1 cellular context compared by ENCODE assay signal in genomic region chr11:46075168-46075567, GRCh38.
TF ChIP-seq lines count a peak whose summit lies in the region.

No MANE protein-coding gene starts in this region.

TF ChIP-seq in K562, 482 proteins besides CTCF, POLR2A, EP300 and RAD21 (continued from another document and continues in another):
- no peak for TF ChIP-seq FOXO4 (CRISPR knock-in tag; IDR thresholded peaks at IDR 0.05)
- no peak for TF ChIP-seq SMARCB1 (IDR thresholded peaks at IDR 0.05; ENCODE audit: insufficient read length, low read depth)
- TF ChIP-seq PTRF (tag; IDR thresholded peaks at IDR 0.05), result no peak
- no peak for TF ChIP-seq ZNF217 (CRISPR knock-in tag; IDR thresholded peaks at IDR 0.05)
- no peak for TF ChIP-seq STAT5B (CRISPR knock-in tag; IDR thresholded peaks at IDR 0.05)
- no peak for TF ChIP-seq IRF2 (CRISPR knock-in tag; IDR thresholded peaks at IDR 0.05)
- TF ChIP-seq GTF2F1 (IDR thresholded peaks at IDR 0.05; ENCODE audit: low read depth, low read length), result no peak
- peak; percentile 81 for TF ChIP-seq TAL1 (IDR thresholded peaks at IDR 0.05)
- no peak for TF ChIP-seq ZNF134 (CRISPR knock-in tag; conservative IDR thresholded peaks at IDR 0.05)
- TF ChIP-seq RBM14 (IDR thresholded peaks at IDR 0.05; ENCODE audit: borderline replicate concordance, insufficient read depth, low read depth, low read length), result no peak
- no peak for TF ChIP-seq NFATC3 (IDR thresholded peaks at IDR 0.05)
- TF ChIP-seq ZSCAN32 (CRISPR knock-in tag; IDR thresholded peaks at IDR 0.05), result no peak
- TF ChIP-seq ZNF12 (CRISPR knock-in tag; IDR thresholded peaks at IDR 0.05), result no peak
- TF ChIP-seq SMAD2 (IDR thresholded peaks at IDR 0.05; ENCODE audit: low read depth, low read length), result no peak
- peak; percentile 93 for TF ChIP-seq MITF (IDR thresholded peaks at IDR 0.05)
- no peak for TF ChIP-seq ZNF639 (CRISPR knock-in tag; conservative IDR thresholded peaks at IDR 0.05 in 1 of 2, IDR thresholded peaks at IDR 0.05 in 1 of 2)
- TF ChIP-seq TEAD4 (IDR thresholded peaks at IDR 0.05; ENCODE audit: low read length), result peak; percentile 88
- no peak for TF ChIP-seq TEAD4 (CRISPR knock-in tag; IDR thresholded peaks at IDR 0.05; ENCODE audit: borderline replicate concordance)
- TF ChIP-seq LCOR (CRISPR knock-in tag; IDR thresholded peaks at IDR 0.05), result peak; percentile 73
- TF ChIP-seq ZNF696 (CRISPR knock-in tag; conservative IDR thresholded peaks at IDR 0.05), result no peak
- TF ChIP-seq ZBTB1 (CRISPR knock-in tag; IDR thresholded peaks at IDR 0.05; ENCODE audit: borderline replicate concordance, low read depth), result no peak
- no peak for TF ChIP-seq HMG20A (CRISPR knock-in tag; conservative IDR thresholded peaks at IDR 0.05)
- TF ChIP-seq KLF13 (tag; IDR thresholded peaks at IDR 0.05; ENCODE audit: borderline replicate concordance, low read depth), result no peak
- TF ChIP-seq STAG1 (CRISPR knock-in tag; IDR thresholded peaks at IDR 0.05; ENCODE audit: borderline replicate concordance), result no peak
- no peak for TF ChIP-seq DLX4 (CRISPR knock-in tag; IDR thresholded peaks at IDR 0.05)
- no peak for TF ChIP-seq NCOA2 (IDR thresholded peaks at IDR 0.05; ENCODE audit: partially characterized antibody in 2 of 2)
- TF ChIP-seq BHLHE40 (IDR thresholded peaks at IDR 0.05; ENCODE audit: low read length), result peak; percentile 87
- peak; percentile 49 to 77; a peak in 3 of 4 replicates for TF ChIP-seq MNT (conservative IDR thresholded peaks at IDR 0.05)
- no peak for TF ChIP-seq CREBBP (IDR thresholded peaks at IDR 0.05; ENCODE audit: low read depth, low read length)
- TF ChIP-seq ETV5 (CRISPR knock-in tag; IDR thresholded peaks at IDR 0.05; ENCODE audit: low read depth), result no peak
- peak in 1 of 2 experiments; percentile 77; a peak in 2 of 4 replicates for TF ChIP-seq HDAC1 (IDR thresholded peaks at IDR 0.05)
- TF ChIP-seq HINFP (tag; conservative IDR thresholded peaks at IDR 0.05; ENCODE audit: low read depth), result no peak
- no peak for TF ChIP-seq ELF1 (tag; IDR thresholded peaks at IDR 0.05)
- no peak for TF ChIP-seq YBX1 (IDR thresholded peaks at IDR 0.05)
- no peak for TF ChIP-seq CBFB (CRISPR knock-in tag; IDR thresholded peaks at IDR 0.05)
- TF ChIP-seq NR2C1 (IDR thresholded peaks at IDR 0.05), result no peak
- no peak for TF ChIP-seq NR2C1 (tag; IDR thresholded peaks at IDR 0.05)
- no peak for TF ChIP-seq SETDB1 (IDR thresholded peaks at IDR 0.05; ENCODE audit: low read length)
- 0 out of 2 replicates have a peak, but pooled peaks have one; percentile 40 for TF ChIP-seq NCOA1 (IDR thresholded peaks at IDR 0.05; ENCODE audit: low read depth)
- no peak for TF ChIP-seq MBD2 (IDR thresholded peaks at IDR 0.05; ENCODE audit: borderline replicate concordance, low read depth)
- no peak for TF ChIP-seq ZNF143 (CRISPR knock-in tag; IDR thresholded peaks at IDR 0.05)
- 0 out of 3 replicates have a peak, but pooled peaks of 1 of the 2 experiments have one; percentile 34 for TF ChIP-seq CBX3 (IDR thresholded peaks at IDR 0.05; ENCODE audit: borderline replicate concordance in 1 of 2, low read length in 2 of 2)
- no peak for TF ChIP-seq U2AF1 (optimal IDR thresholded peaks at IDR 0.05; ENCODE audit: low read depth, low read length)
- TF ChIP-seq SIRT6 (IDR thresholded peaks at IDR 0.05; ENCODE audit: low read depth, low read length), result no peak
- peak; percentile 60 to 65; a peak in 3 of 4 replicates for TF ChIP-seq KDM1A (IDR thresholded peaks at IDR 0.05)
- TF ChIP-seq ATF3 (IDR thresholded peaks at IDR 0.05), result peak; percentile 87
- peak; percentile 56; the same call in 1 of the 2 replicates for TF ChIP-seq ATF3 (CRISPR knock-in tag; conservative IDR thresholded peaks at IDR 0.05)
- no peak for TF ChIP-seq KDM4B (IDR thresholded peaks at IDR 0.05; ENCODE audit: borderline replicate concordance in 2 of 2, low read depth in 1 of 2)
- no peak for TF ChIP-seq HOMEZ (CRISPR knock-in tag; IDR thresholded peaks at IDR 0.05)
- TF ChIP-seq ZNF124 (CRISPR knock-in tag; IDR thresholded peaks at IDR 0.05), result no peak
- TF ChIP-seq ZKSCAN3 (CRISPR knock-in tag; IDR thresholded peaks at IDR 0.05), result no peak
- no peak for TF ChIP-seq E4F1 (CRISPR knock-in tag; IDR thresholded peaks at IDR 0.05; ENCODE audit: borderline replicate concordance)
- TF ChIP-seq ZNF224 (CRISPR knock-in tag; IDR thresholded peaks at IDR 0.05), result no peak
- TF ChIP-seq PHB2 (IDR thresholded peaks at IDR 0.05; ENCODE audit: low read depth), result peak; percentile 62; the same call in 1 of the 2 replicates
- peak; percentile 42; the same call in 1 of the 2 replicates for TF ChIP-seq CREM (IDR thresholded peaks at IDR 0.05; ENCODE audit: low read depth)
- TF ChIP-seq TAF7 (tag; IDR thresholded peaks at IDR 0.05), result no peak
- no peak for TF ChIP-seq NR2F6 (CRISPR knock-in tag; IDR thresholded peaks at IDR 0.05)
- peak; percentile 93 for TF ChIP-seq NFIC (IDR thresholded peaks at IDR 0.05)
- TF ChIP-seq POLR3A (IDR thresholded peaks at IDR 0.05; ENCODE audit: borderline replicate concordance, extremely low read depth, insufficient read depth, insufficient read length), result no peak
- peak; percentile 71 for TF ChIP-seq MTA2 (IDR thresholded peaks at IDR 0.05; ENCODE audit: low read depth)
- no peak for TF ChIP-seq BCLAF1 (IDR thresholded peaks at IDR 0.05; ENCODE audit: borderline replicate concordance in 1 of 2, control insufficient read depth in 1 of 2, low read depth in 2 of 2, low read length in 1 of 2)
